In genomic region chr1:2073382-2074230, GRCh38 we compare ENCODE assay signal across 11 cellular contexts. TPM values are rescaled to one million over a fixed set of nuclear protein-coding genes. Genes with fewer than 3 reads are reported as not detected.
DNase-seq lines count a peak whose midpoint lies in the region; ATAC-seq and TF ChIP-seq lines count a peak whose summit lies in the region.
"Had no signal": no experiment of that assay in that cellular context is flagged by ENCODE, and none has a peak within 500 bp of the region (broad histone marks: within the 10 kb centered on the region; RNA-seq: fewer than 3 reads in every experiment).

No MANE protein-coding gene starts in this region.

- no peak for TF ChIP-seq CTCF in fibroblast of mammary gland (conservative IDR thresholded peaks at IDR 0.05; ENCODE audit: control insufficient read depth, insufficient read depth, low read depth, low read length)

- H3K27me3 Mint-ChIP-seq in immature natural killer cell (ENCODE audit: low read depth in 3 of 3), result peaks cover 0 to 1% (median 0%) of the 10 kb centered on the region in 3 donors
- no peaks in the 10 kb centered on the region for H3K27me3 Mint-ChIP-seq in activated CD4-positive, alpha-beta memory T cell treated with anti-CD3 and anti-CD28 coated beads for 36 hours
- H3K27me3 Mint-ChIP-seq: naive B cell had no signal

- H3K4me1 Mint-ChIP-seq in immature natural killer cell, result peaks cover 0 to 7% of the 10 kb centered on the region in 2 donors
- peaks cover 9% of the 10 kb centered on the region for H3K4me1 Mint-ChIP-seq in activated CD4-positive, alpha-beta memory T cell treated with anti-CD3 and anti-CD28 coated beads for 36 hours (ENCODE audit: low read depth)

- intact Hi-C loops in activated CD4-positive, alpha-beta memory T cell treated with anti-CD3 and anti-CD28 coated beads for 36 hours (cut with micrococcal nuclease), result no loop called here

- H3K9me3 Mint-ChIP-seq in immature natural killer cell, result peaks cover 4 to 19% (median 13%) of the 10 kb centered on the region in 6 donors
- peaks cover 22% of the 10 kb centered on the region for H3K9me3 Mint-ChIP-seq in activated CD4-positive, alpha-beta memory T cell treated with anti-CD3 and anti-CD28 coated beads for 36 hours

- peaks cover 19 to 21% (median 19%) of the 10 kb centered on the region in 3 donors for H3K36me3 Mint-ChIP-seq in immature natural killer cell
- peaks cover 27% of the 10 kb centered on the region for H3K36me3 Mint-ChIP-seq in activated CD4-positive, alpha-beta memory T cell treated with anti-CD3 and anti-CD28 coated beads for 36 hours

- DNase-seq in GM03348 (ENCODE audit: low spot score) (peak; percentile 78), SHP77 (lab: John Stamatoyannopoulos, UW) (peak; percentile 22 to 74), fibroblast of mammary gland (ENCODE audit: low read depth) (peak; percentile 68), retina (peak; percentile 93), islet precursor cell (no peak), immature natural killer cell (no peak)
- DNase-seq in activated CD4-positive, alpha-beta memory T cell treated with anti-CD3 and anti-CD28 coated beads for 36 hours, result no peak
- DNase-seq: activated naive CD4-positive, alpha-beta T cell; naive B cell had no signal

- peak overlapping the region; percentile 50 for H3K4me3 ChIP-seq in fibroblast of mammary gland (ENCODE audit: control insufficient read depth, low read depth, low read length)

- H3K4me3 Mint-ChIP-seq in immature natural killer cell, result no peak overlapping the region
- H3K4me3 Mint-ChIP-seq in activated CD4-positive, alpha-beta memory T cell treated with anti-CD3 and anti-CD28 coated beads for 36 hours, result no peak overlapping the region
- H3K4me3 Mint-ChIP-seq: naive B cell had no signal

- CTCF ChIA-PET in activated CD4-positive, alpha-beta memory T cell treated with anti-CD3 and anti-CD28 coated beads for 36 hours (lab: Charles Lee), result interaction anchor here (3.3 kb wide), 1 partner anchor 29 kb away, joined by 14 read pairs; no protein-coding TSS in a partner anchor

- H3K27ac Mint-ChIP-seq in immature natural killer cell, result no peak overlapping the region
- H3K27ac Mint-ChIP-seq in activated CD4-positive, alpha-beta memory T cell treated with anti-CD3 and anti-CD28 coated beads for 36 hours, result no peak overlapping the region

- POLR2A ChIA-PET in activated CD4-positive, alpha-beta memory T cell treated with anti-CD3 and anti-CD28 coated beads for 36 hours (lab: Charles Lee), result no interaction called here

- ATAC-seq in GM21723 (IDR thresholded peaks at IDR 0.05; ENCODE audit: unreplicated experiment), result no peak
- ATAC-seq: esophagus mucosa had no signal

RNA-seq across cellular contexts. Expression of gene PRKCZ, which starts 23.4 kb away (rescaled TPM):
- polyA plus RNA-seq in immature natural killer cell, result 10 to 100 TPM in 1 of 3 donors, 1 to 10 TPM in 2; 7.5 to 14.0 (median 9.4) TPM
- 10 to 100 TPM; 13.2 to 14.7 TPM for total RNA-seq in activated CD4-positive, alpha-beta memory T cell treated with anti-CD3 and anti-CD28 coated beads for 36 hours

RNA-seq across cellular contexts. Expression of gene GABRD, which starts 54.5 kb away (rescaled TPM):
- not detected for polyA plus RNA-seq in immature natural killer cell
- total RNA-seq in activated CD4-positive, alpha-beta memory T cell treated with anti-CD3 and anti-CD28 coated beads for 36 hours, result not detected

Comparison
In these comparisons a context has a peak if more than half of its experiments do, and no peak if none do; other contexts are left out.
1. DNase-seq: peak in GM03348 (single experiment), SHP77 (2 of 2), fibroblast of mammary gland (single experiment) and retina (single experiment); none in islet precursor cell (single experiment), immature natural killer cell (0 of 3) and activated CD4-positive, alpha-beta memory T cell treated with anti-CD3 and anti-CD28 coated beads for 36 hours (single experiment).